Comparison of ENCODE assay signal across 8 cellular contexts in genomic region chr1:234114648-234115307, GRCh38.
DNase-seq lines count a peak whose midpoint lies in the region; ATAC-seq and TF ChIP-seq lines count a peak whose summit lies in the region.

No MANE protein-coding gene starts in this region.

- ATAC-seq in RWPE2 (ENCODE audit: low read depth) (no peak), GM21576 (IDR thresholded peaks at IDR 0.05; ENCODE audit: unreplicated experiment) (no peak)

- H4K20me1 ChIP-seq in mammary epithelial cell (ENCODE audit: insufficient read depth, low read length) = no peaks in the 10 kb centered on the region

- no peaks in the 10 kb centered on the region for H3K27me3 ChIP-seq in RWPE2 (ENCODE audit: insufficient read depth, poor library complexity, severe bottlenecking)
- no peaks in the 10 kb centered on the region for H3K27me3 ChIP-seq in mammary epithelial cell (ENCODE audit: insufficient read depth, low read length)

- 3% methylated on average over 11 of the region's 11 CpGs for WGBS in mammary epithelial cell (ENCODE audit: low coverage, missing lambda C conversion rate)

- intact Hi-C loops in mammary epithelial cell (cut with micrococcal nuclease) = loop anchor here (1.0 to 5.0 kb wide), 6 partner anchors 40 to 488 kb away; partner anchors contain the start of gene COA6

- peak; percentile 84 for TF ChIP-seq CTCF in 22Rv1 (IDR thresholded peaks at IDR 0.05)
- TF ChIP-seq CTCF in RWPE2 (IDR thresholded peaks at IDR 0.05; ENCODE audit: poor library complexity, severe bottlenecking) = peak; percentile 62
- peak; percentile 67 for TF ChIP-seq CTCF in mammary epithelial cell (conservative IDR thresholded peaks at IDR 0.05 in 1 of 2, IDR thresholded peaks at IDR 0.05 in 1 of 2; ENCODE audit: extremely low read depth in 1 of 2, insufficient read depth in 1 of 2, low read depth in 1 of 2, low read length in 2 of 2)

- CTCF ChIA-PET in mammary epithelial cell (lab: Charles Lee; ENCODE audit: low non-redundant PET) = interaction anchor here (0.7 kb wide), 1 partner anchor 373 kb away, joined by 3 read pairs; no protein-coding TSS in a partner anchor

- H3K4me2 ChIP-seq in mammary epithelial cell (ENCODE audit: insufficient read depth, low read depth, low read length) = peak overlapping the region; percentile 83

- peak overlapping the region; percentile 29 for H3K9ac ChIP-seq in mammary epithelial cell (ENCODE audit: insufficient read depth, low read length)

- H3K4me3 ChIP-seq in RWPE2 (ENCODE audit: severe bottlenecking) = no peak overlapping the region
- peak overlapping the region; percentile 28 to 40 (median 33) for H3K4me3 ChIP-seq in mammary epithelial cell (replicated peaks in 1 of 3; ENCODE audit: insufficient read depth in 1 of 3, low read depth in 2 of 3, low read length in 3 of 3)

- H3K4me1 ChIP-seq in RWPE2 (ENCODE audit: insufficient read depth, poor library complexity, severe bottlenecking) (peaks cover 7% of the 10 kb centered on the region), mammary epithelial cell (ENCODE audit: insufficient read depth, low read length) (peaks cover 8% of the 10 kb centered on the region)

- no TSS peak for BruUV-seq in mammary epithelial cell (replicated peaks; lab: Mats Ljungman, UMichigan)

- H3K9me3 ChIP-seq in RWPE2 (ENCODE audit: severe bottlenecking) (no peaks in the 10 kb centered on the region), mammary epithelial cell (replicated peaks; ENCODE audit: insufficient read depth, low read length) (no peaks in the 10 kb centered on the region)

- H3K27ac ChIP-seq in 22Rv1 (no peak overlapping the region), RWPE2 (ENCODE audit: poor library complexity, severe bottlenecking) (no peak overlapping the region), mammary epithelial cell (ENCODE audit: insufficient read depth, low read depth, low read length) (peak overlapping the region; percentile 56)

- dilution Hi-C loops in mammary epithelial cell (cut with HindIII; ENCODE audit: low sequenced_read_pairs) = no loop called here

- peaks cover 25% of the 10 kb centered on the region for H3K79me2 ChIP-seq in mammary epithelial cell (ENCODE audit: insufficient read depth, low read length)

- H2AFZ ChIP-seq in mammary epithelial cell (ENCODE audit: low read depth, low read length) = peak overlapping the region; percentile 78

- DNase-seq in G401 (ENCODE audit: low spot score) (peak; percentile 85), LoVo (ENCODE audit: low spot score) (peak; percentile 66), RWPE2 (ENCODE audit: low spot score) (no peak), mammary epithelial cell (peak; percentile 61), left kidney (ENCODE audit: low read depth, low spot score) (peak; percentile 76), stromal cell of bone marrow (ENCODE audit: low read depth) (peak; percentile 31)

- no peaks in the 10 kb centered on the region for H3K36me3 ChIP-seq in RWPE2 (ENCODE audit: low read depth)
- no peaks in the 10 kb centered on the region for H3K36me3 ChIP-seq in mammary epithelial cell (ENCODE audit: insufficient read depth, low read length)

- in situ Hi-C loops in G401 (cut with HindIII; ENCODE audit: low sequenced_read_pairs) (no loop called here), mammary epithelial cell (cut with MboI; ENCODE audit: low sequenced_read_pairs in 2 of 2) (loop anchor here in 1 of 2 donors (25.0 kb wide), 1 partner anchor 973 kb away; no protein-coding TSS in a partner anchor)
